ENCODE assay signal across 1 cellular context in the genomic region with DNA sequence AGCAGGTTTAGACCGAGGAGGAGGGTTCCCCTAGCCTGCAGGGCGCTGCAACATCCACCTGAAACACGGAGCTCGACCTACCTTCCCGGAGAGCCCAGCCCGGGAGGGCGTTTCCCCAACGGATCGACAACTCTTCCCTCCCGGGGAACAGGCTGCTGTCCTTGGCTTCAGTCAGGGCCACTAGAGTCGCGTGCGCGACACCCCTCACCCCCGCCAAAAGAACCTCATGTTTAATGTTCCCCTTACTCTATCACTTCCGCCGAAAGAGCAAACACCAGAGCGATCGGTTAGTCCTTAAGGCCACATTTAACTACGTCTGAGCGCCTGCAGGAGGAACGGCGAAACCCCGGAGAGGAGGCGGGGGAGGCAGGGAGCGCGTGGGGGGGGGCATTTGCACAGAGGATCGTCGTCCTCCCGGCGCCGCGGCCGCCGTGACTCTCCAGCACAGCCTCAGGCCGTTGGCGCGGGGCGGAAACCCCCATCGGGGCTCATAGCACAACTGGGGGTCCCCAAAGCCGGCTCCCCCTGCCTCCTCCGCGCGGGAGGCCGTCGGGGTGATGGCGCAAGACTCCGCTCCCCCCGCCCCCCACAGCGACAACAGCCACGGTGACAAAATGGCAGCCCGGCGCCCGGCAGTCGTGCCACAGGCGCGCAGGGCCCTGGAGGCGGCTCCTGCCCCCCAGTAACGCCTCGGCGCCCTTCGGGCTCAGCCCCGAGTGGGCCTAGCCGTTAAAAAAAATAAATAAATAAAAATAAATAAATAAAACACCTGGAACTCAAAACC.
A peak's percentile ranks its signal among the peaks of the same experiment; 100 is the strongest.
TF ChIP-seq lines count a peak whose summit lies in the region.

No MANE protein-coding gene starts in this region.

TF ChIP-seq in HEK293, 187 proteins besides CTCF, POLR2A, EP300 and RAD21 (continued from another document):
- TF ChIP-seq ZNF398 (tag by site-specific recombination; IDR thresholded peaks at IDR 0.05): peak; percentile 67
- TF ChIP-seq ZNF629 (tag by site-specific recombination; IDR thresholded peaks at IDR 0.05): peak; percentile 26; the same call in 1 of the 2 replicates
- no peak for TF ChIP-seq ZNF580 (tag by site-specific recombination; IDR thresholded peaks at IDR 0.05)
- TF ChIP-seq ZNF394 (tag by site-specific recombination; IDR thresholded peaks at IDR 0.05; ENCODE audit: borderline replicate concordance): 0 out of 2 replicates have a peak, but pooled peaks have one; percentile 10
- TF ChIP-seq KLF1 (tag by site-specific recombination; IDR thresholded peaks at IDR 0.05): peak; percentile 61
- TF ChIP-seq, protein P1, sequence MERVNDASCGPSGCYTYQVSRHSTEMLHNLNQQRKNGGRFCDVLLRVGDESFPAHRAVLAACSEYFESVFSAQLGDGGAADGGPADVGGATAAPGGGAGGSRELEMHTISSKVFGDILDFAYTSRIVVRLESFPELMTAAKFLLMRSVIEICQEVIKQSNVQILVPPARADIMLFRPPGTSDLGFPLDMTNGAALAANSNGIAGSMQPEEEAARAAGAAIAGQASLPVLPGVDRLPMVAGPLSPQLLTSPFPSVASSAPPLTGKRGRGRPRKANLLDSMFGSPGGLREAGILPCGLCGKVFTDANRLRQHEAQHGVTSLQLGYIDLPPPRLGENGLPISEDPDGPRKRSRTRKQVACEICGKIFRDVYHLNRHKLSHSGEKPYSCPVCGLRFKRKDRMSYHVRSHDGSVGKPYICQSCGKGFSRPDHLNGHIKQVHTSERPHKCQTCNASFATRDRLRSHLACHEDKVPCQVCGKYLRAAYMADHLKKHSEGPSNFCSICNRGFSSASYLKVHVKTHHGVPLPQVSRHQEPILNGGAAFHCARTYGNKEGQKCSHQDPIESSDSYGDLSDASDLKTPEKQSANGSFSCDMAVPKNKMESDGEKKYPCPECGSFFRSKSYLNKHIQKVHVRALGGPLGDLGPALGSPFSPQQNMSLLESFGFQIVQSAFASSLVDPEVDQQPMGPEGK (tag by site-specific recombination; IDR thresholded peaks at IDR 0.05): peak; percentile 96
- TF ChIP-seq ZNF660 (tag by site-specific recombination; IDR thresholded peaks at IDR 0.05): 0 out of 2 replicates have a peak, but pooled peaks have one; percentile 49
- TF ChIP-seq, protein P2, sequence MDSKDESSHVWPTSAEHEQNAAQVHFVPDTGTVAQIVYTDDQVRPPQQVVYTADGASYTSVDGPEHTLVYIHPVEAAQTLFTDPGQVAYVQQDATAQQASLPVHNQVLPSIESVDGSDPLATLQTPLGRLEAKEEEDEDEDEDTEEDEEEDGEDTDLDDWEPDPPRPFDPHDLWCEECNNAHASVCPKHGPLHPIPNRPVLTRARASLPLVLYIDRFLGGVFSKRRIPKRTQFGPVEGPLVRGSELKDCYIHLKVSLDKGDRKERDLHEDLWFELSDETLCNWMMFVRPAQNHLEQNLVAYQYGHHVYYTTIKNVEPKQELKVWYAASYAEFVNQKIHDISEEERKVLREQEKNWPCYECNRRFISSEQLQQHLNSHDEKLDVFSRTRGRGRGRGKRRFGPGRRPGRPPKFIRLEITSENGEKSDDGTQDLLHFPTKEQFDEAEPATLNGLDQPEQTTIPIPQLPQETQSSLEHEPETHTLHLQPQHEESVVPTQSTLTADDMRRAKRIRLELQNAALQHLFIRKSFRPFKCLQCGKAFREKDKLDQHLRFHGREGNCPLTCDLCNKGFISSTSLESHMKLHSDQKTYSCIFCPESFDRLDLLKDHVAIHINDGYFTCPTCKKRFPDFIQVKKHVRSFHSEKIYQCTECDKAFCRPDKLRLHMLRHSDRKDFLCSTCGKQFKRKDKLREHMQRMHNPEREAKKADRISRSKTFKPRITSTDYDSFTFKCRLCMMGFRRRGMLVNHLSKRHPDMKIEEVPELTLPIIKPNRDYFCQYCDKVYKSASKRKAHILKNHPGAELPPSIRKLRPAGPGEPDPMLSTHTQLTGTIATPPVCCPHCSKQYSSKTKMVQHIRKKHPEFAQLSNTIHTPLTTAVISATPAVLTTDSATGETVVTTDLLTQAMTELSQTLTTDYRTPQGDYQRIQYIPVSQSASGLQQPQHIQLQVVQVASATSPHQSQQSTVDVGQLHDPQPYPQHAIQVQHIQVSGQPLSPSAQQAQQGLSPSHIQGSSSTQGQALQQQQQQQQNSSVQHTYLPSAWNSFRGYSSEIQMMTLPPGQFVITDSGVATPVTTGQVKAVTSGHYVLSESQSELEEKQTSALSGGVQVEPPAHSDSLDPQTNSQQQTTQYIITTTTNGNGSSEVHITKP (tag by site-specific recombination; IDR thresholded peaks at IDR 0.05): peak; percentile 82
- no peak for TF ChIP-seq ZBTB44 (tag by site-specific recombination; IDR thresholded peaks at IDR 0.05)
- TF ChIP-seq ZBTB48 (tag by site-specific recombination; IDR thresholded peaks at IDR 0.05): no peak; the same call in 1 of the 2 replicates
- no peak for TF ChIP-seq ZNF530 (tag by site-specific recombination; IDR thresholded peaks at IDR 0.05; ENCODE audit: low read depth)
- TF ChIP-seq ZBTB8A (tag by site-specific recombination; IDR thresholded peaks at IDR 0.05): peak; percentile 99
- peak; percentile 19; the same call in 1 of the 2 replicates for TF ChIP-seq ZSCAN23 (tag by site-specific recombination; IDR thresholded peaks at IDR 0.05)
- TF ChIP-seq ZBTB17 (tag by site-specific recombination; IDR thresholded peaks at IDR 0.05): peak; percentile 98
- TF ChIP-seq, protein P3, sequence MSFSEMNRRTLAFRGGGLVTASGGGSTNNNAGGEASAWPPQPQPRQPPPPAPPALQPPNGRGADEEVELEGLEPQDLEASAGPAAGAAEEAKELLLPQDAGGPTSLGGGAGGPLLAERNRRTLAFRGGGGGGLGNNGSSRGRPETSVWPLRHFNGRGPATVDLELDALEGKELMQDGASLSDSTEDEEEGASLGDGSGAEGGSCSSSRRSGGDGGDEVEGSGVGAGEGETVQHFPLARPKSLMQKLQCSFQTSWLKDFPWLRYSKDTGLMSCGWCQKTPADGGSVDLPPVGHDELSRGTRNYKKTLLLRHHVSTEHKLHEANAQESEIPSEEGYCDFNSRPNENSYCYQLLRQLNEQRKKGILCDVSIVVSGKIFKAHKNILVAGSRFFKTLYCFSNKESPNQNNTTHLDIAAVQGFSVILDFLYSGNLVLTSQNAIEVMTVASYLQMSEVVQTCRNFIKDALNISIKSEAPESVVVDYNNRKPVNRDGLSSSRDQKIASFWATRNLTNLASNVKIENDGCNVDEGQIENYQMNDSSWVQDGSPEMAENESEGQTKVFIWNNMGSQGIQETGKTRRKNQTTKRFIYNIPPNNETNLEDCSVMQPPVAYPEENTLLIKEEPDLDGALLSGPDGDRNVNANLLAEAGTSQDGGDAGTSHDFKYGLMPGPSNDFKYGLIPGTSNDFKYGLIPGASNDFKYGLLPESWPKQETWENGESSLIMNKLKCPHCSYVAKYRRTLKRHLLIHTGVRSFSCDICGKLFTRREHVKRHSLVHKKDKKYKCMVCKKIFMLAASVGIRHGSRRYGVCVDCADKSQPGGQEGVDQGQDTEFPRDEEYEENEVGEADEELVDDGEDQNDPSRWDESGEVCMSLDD (tag by site-specific recombination; IDR thresholded peaks at IDR 0.05): peak; percentile 95
- TF ChIP-seq ZNF664 (tag by site-specific recombination; IDR thresholded peaks at IDR 0.05): no peak
- TF ChIP-seq ZFP37 (tag by site-specific recombination; IDR thresholded peaks at IDR 0.05): peak; percentile 16; the same call in 1 of the 2 replicates
- no peak for TF ChIP-seq OSR2 (tag by site-specific recombination; IDR thresholded peaks at IDR 0.05)
- peak; percentile 43; the same call in 1 of the 2 replicates for TF ChIP-seq WT1 (tag by site-specific recombination; IDR thresholded peaks at IDR 0.05)
- TF ChIP-seq ZNF501 (tag by site-specific recombination; IDR thresholded peaks at IDR 0.05): peak; percentile 18; the same call in 1 of the 2 replicates
- peak; percentile 47; the same call in 1 of the 2 replicates for TF ChIP-seq GLI4 (tag by site-specific recombination; IDR thresholded peaks at IDR 0.05)
- TF ChIP-seq SP2 (tag by site-specific recombination; IDR thresholded peaks at IDR 0.05): peak; percentile 54
- no peak for TF ChIP-seq ZNF514 (tag by site-specific recombination; IDR thresholded peaks at IDR 0.05)
- peak; percentile 74 for TF ChIP-seq ZBTB26 (tag by site-specific recombination; optimal IDR thresholded peaks at IDR 0.05)
- peak; percentile 46; the same call in 1 of the 2 replicates for TF ChIP-seq KLF16 (tag by site-specific recombination; IDR thresholded peaks at IDR 0.05)
- peak; percentile 44 for TF ChIP-seq ZNF366 (tag by site-specific recombination; conservative IDR thresholded peaks at IDR 0.05)
